In genomic region chr12:104994301-104994700, GRCh38 we compare ENCODE assay signal across 23 cellular contexts. TPM values are rescaled to one million over a fixed set of nuclear protein-coding genes. Genes with fewer than 3 reads are reported as not detected.
DNase-seq lines count a peak whose midpoint lies in the region; ATAC-seq and TF ChIP-seq lines count a peak whose summit lies in the region.
"Had no signal": no experiment of that assay in that cellular context is flagged by ENCODE, and none has a peak within 500 bp of the region (broad histone marks: within the 10 kb centered on the region; RNA-seq: fewer than 3 reads in every experiment).

No MANE protein-coding gene starts in this region.

- WGBS in body of pancreas, 2 donors: 74 to 84% methylated on average over 3 of the region's 3 CpGs

- H3K4me3 ChIP-seq in body of pancreas: no peak overlapping the region
- H3K4me3 ChIP-seq: A549; BLaER1 treated with 17β-estradiol and CSF1 and Interleukin-3, amounts not matched to agents 10 nM and 100 nM; GM12878; GM23338 had no signal

- no peak for TF ChIP-seq POLR2A in body of pancreas (IDR thresholded peaks at IDR 0.05)

- H3K4me3 Mint-ChIP-seq in CD14-positive monocyte: peak overlapping the region in 1 of 2 donors; percentile 58
- H3K4me3 Mint-ChIP-seq in dendritic cell treated with granulocyte-macrophage colony-stimulating factor and Interleukin-4, amounts not matched to agents 40 ng/mL and 50 ng/mL, for 4 days: peak overlapping the region; percentile 6
- H3K4me3 Mint-ChIP-seq: CD4-positive, CD25-positive, alpha-beta regulatory T cell; CD8-positive, alpha-beta T cell; GM23338; H9 had no signal

- DNase-seq in CD14-positive monocyte (ENCODE audit: low spot score): no peak
- peak; percentile 15 for DNase-seq in ELR (ENCODE audit: low read depth)
- DNase-seq in foreskin melanocyte: peak; percentile 8
- DNase-seq in inferior parietal cortex (ENCODE audit: extremely low spot score): no peak
- no peak for DNase-seq in occipital lobe (lab: John Stamatoyannopoulos, UW)
- no peak for DNase-seq in body of pancreas
- DNase-seq: 8988T; ACHN; AML-193; BE2C; Caco-2; CD4-positive, CD25-positive, alpha-beta regulatory T cell; CD8-positive, alpha-beta T cell; DMS153; DND-41; GDM1; H9 had no signal

- H3K4me1 Mint-ChIP-seq in CD14-positive monocyte: peaks cover 43% of the 10 kb centered on the region
- peaks cover 78% of the 10 kb centered on the region for H3K4me1 Mint-ChIP-seq in dendritic cell treated with granulocyte-macrophage colony-stimulating factor and Interleukin-4, amounts not matched to agents 40 ng/mL and 50 ng/mL, for 4 days (ENCODE audit: low read depth)

- TF ChIP-seq CTCF in CD14-positive monocyte (IDR thresholded peaks at IDR 0.05) (no peak), body of pancreas (IDR thresholded peaks at IDR 0.05) (no peak)

- peak overlapping the region in 4 of 7 donors; percentile 2 to 77 (median 50) for H3K27ac Mint-ChIP-seq in CD14-positive monocyte
- peak overlapping the region; percentile 67 for H3K27ac Mint-ChIP-seq in dendritic cell treated with granulocyte-macrophage colony-stimulating factor and Interleukin-4, amounts not matched to agents 40 ng/mL and 50 ng/mL, for 4 days
- H3K27ac Mint-ChIP-seq: CD4-positive, CD25-positive, alpha-beta regulatory T cell; CD8-positive, alpha-beta T cell; GM23338; H9 had no signal

- peaks cover 10 to 11% of the 10 kb centered on the region in 2 donors for H3K36me3 ChIP-seq in body of pancreas (replicated peaks in 1 of 2; ENCODE audit: insufficient read depth in 1 of 2, low read depth in 2 of 2)

- intact Hi-C loops in CD14-positive monocyte (cut with micrococcal nuclease): no loop called here
- intact Hi-C loops in dendritic cell treated with granulocyte-macrophage colony-stimulating factor and Interleukin-4, amounts not matched to agents 40 ng/mL and 50 ng/mL, for 4 days (cut with micrococcal nuclease): loop anchor here (10.0 kb wide), 1 partner anchor 50 kb away; no protein-coding TSS in a partner anchor
- intact Hi-C loops in body of pancreas (cut with DNase I): no loop called here

- H3K27me3 ChIP-seq in body of pancreas: no peaks in the 10 kb centered on the region
- H3K27me3 ChIP-seq: BE2C; BLaER1 treated with 17β-estradiol and CSF1 and Interleukin-3, amounts not matched to agents 10 nM and 100 nM had no signal

- H3K27ac ChIP-seq in body of pancreas: no peak overlapping the region
- H3K27ac ChIP-seq: A549 had no signal

- H3K9me3 Mint-ChIP-seq in CD14-positive monocyte: peaks cover 0 to 4% (median 0%) of the 10 kb centered on the region in 7 donors
- H3K9me3 Mint-ChIP-seq in dendritic cell treated with granulocyte-macrophage colony-stimulating factor and Interleukin-4, amounts not matched to agents 40 ng/mL and 50 ng/mL, for 4 days: no peaks in the 10 kb centered on the region
- H3K9me3 Mint-ChIP-seq: CD8-positive, alpha-beta T cell; GM23338; H9 had no signal

- H3K4me1 ChIP-seq in body of pancreas: peaks cover 32% of the 10 kb centered on the region
- H3K4me1 ChIP-seq: A549, BE2C, Caco-2 had no signal

- H3K27me3 Mint-ChIP-seq in CD14-positive monocyte (ENCODE audit: low read depth in 3 of 3): no peaks in the 10 kb centered on the region
- no peaks in the 10 kb centered on the region for H3K27me3 Mint-ChIP-seq in dendritic cell treated with granulocyte-macrophage colony-stimulating factor and Interleukin-4, amounts not matched to agents 40 ng/mL and 50 ng/mL, for 4 days
- H3K27me3 Mint-ChIP-seq: CD4-positive, CD25-positive, alpha-beta regulatory T cell had no signal

- no peaks in the 10 kb centered on the region for H3K9me3 ChIP-seq in body of pancreas
- H3K9me3 ChIP-seq: A549, BE2C, Caco-2 had no signal

- H3K36me3 Mint-ChIP-seq in CD14-positive monocyte: peaks cover 76% of the 10 kb centered on the region in 2 donors
- peaks cover 98% of the 10 kb centered on the region for H3K36me3 Mint-ChIP-seq in dendritic cell treated with granulocyte-macrophage colony-stimulating factor and Interleukin-4, amounts not matched to agents 40 ng/mL and 50 ng/mL, for 4 days (ENCODE audit: low read depth)

- ATAC-seq in body of pancreas: no peak
- ATAC-seq: A549; CD8-positive, alpha-beta T cell; GM12878; GM23338; HCT116 had no signal

RNA-seq across cellular contexts. Expression of gene NOPCHAP1, which starts 8.2 kb away (rescaled TPM):
- 10 to 100 TPM; 12.0 to 14.0 TPM for polyA plus RNA-seq in CD14-positive monocyte
- total RNA-seq in occipital lobe (18.7 TPM), body of pancreas (1 to 10 TPM; 5.9 to 6.5 TPM)

RNA-seq across cellular contexts. Expression of gene SLC41A2, which starts 36.2 kb away (rescaled TPM):
- polyA plus RNA-seq in CD14-positive monocyte: under 1 TPM in 1 of 2 donors, not detected in 1; 0.27 TPM
- total RNA-seq in occipital lobe (190 TPM), body of pancreas (10 to 100 TPM; 29.0 to 58.6 TPM)

Comparison
In these comparisons a context has a peak if more than half of its experiments do, and no peak if none do; other contexts are left out.
1. DNase-seq: peak in ELR (single experiment) and foreskin melanocyte (single experiment); none in CD14-positive monocyte (single experiment), inferior parietal cortex (single experiment), occipital lobe (single experiment) and body of pancreas (0 of 4).